ENCODE assay signal across 9 cellular contexts in genomic region chr21:41768371-41769042, GRCh38. TPM values are rescaled to one million over a fixed set of nuclear protein-coding genes. Genes with fewer than 3 reads are reported as not detected.
A peak's percentile ranks its signal among the peaks of the same experiment; 100 is the strongest.
DNase-seq lines count a peak whose midpoint lies in the region; FAIRE-seq and TF ChIP-seq lines count a peak whose summit lies in the region.
"Had no signal": no experiment of that assay in that cellular context is flagged by ENCODE, and none has a peak within 500 bp of the region (broad histone marks: within the 10 kb centered on the region; RNA-seq: fewer than 3 reads in every experiment).

No MANE protein-coding gene starts in this region.

- H3K9me3 ChIP-seq in keratinocyte (ENCODE audit: control insufficient read depth, low read depth, low read length) (no peaks in the 10 kb centered on the region), stomach (no peaks in the 10 kb centered on the region)

- POLR2A ChIA-PET in GM10248 (lab: Yijun Ruan, JAX): interaction anchor here (0.5 kb wide), 1 partner anchor 111 kb away, joined by 4 read pairs; the partner anchor contains the start of gene PRDM15

- H3K79me2 ChIP-seq in keratinocyte (ENCODE audit: control insufficient read depth, insufficient read depth, low read length): peaks cover 34% of the 10 kb centered on the region

- TF ChIP-seq EP300 in stomach (IDR thresholded peaks at IDR 0.05): no peak

- no peak for TF ChIP-seq POLR2A in stomach (IDR thresholded peaks at IDR 0.05)

- H3K36me3 ChIP-seq in keratinocyte (ENCODE audit: control insufficient read depth in 2 of 2, extremely low read depth in 1 of 2, insufficient read depth in 2 of 2, low read length in 2 of 2) (peaks cover 0 to 4% of the 10 kb centered on the region in 2 experiments), stomach (no peaks in the 10 kb centered on the region)

- intact Hi-C loops in stomach (cut with DNase I; ENCODE audit: low total_unique reads): no loop called here

- H3K27ac ChIP-seq in keratinocyte (ENCODE audit: control insufficient read depth, insufficient read depth, low read length): peak overlapping the region; percentile 94
- peak overlapping the region; percentile 41 to 85 (median 52) for H3K27ac ChIP-seq in stomach

- WGBS in stomach, 5 donors: 2 to 4% (median 2%) methylated on average over 18 of the region's 18 CpGs

- dilution Hi-C loops in keratinocyte (cut with MboI; ENCODE audit: extremely low pct_ligation_motif_present, low sequenced_read_pairs): no loop called here

- peak; percentile 25 to 44 (median 38) for TF ChIP-seq CTCF in keratinocyte (optimal IDR thresholded peaks at IDR 0.05 in 1 of 3, IDR thresholded peaks at IDR 0.05 in 1 of 3, conservative IDR thresholded peaks at IDR 0.05 in 1 of 3; ENCODE audit: extremely low read depth in 1 of 3, insufficient read depth in 2 of 3, low read length in 3 of 3)
- no peak for TF ChIP-seq CTCF in stomach (IDR thresholded peaks at IDR 0.05)
- no peak for TF ChIP-seq CTCF in GM10248 (IDR thresholded peaks at IDR 0.05; ENCODE audit: control extremely low read depth, extremely low read depth, low read depth, missing control alignments)

- CTCF ChIA-PET in GM10248 (lab: Yijun Ruan, JAX): interaction anchor here (1.1 to 1.6 kb wide), 3 partner anchors 10 to 486 kb away, joined by 3 to 5 read pairs (median 3); no protein-coding TSS in a partner anchor

- H3K4me3 ChIP-seq in keratinocyte (ENCODE audit: control insufficient read depth in 2 of 3, extremely low read depth in 1 of 3, insufficient read depth in 2 of 3, low read depth in 1 of 3, low read length in 3 of 3) (peak overlapping the region; percentile 23 to 80 (median 79)), stomach (peak overlapping the region; percentile 8 to 51 (median 25))
- H3K4me3 ChIP-seq: lung had no signal

- H3K9ac ChIP-seq in keratinocyte (ENCODE audit: control insufficient read depth, extremely low read depth, insufficient read depth, low read length): peak overlapping the region; percentile 97

- no peaks in the 10 kb centered on the region for H3K27me3 ChIP-seq in keratinocyte (ENCODE audit: control insufficient read depth, extremely low read depth, insufficient read depth, low read length)
- H3K27me3 ChIP-seq in stomach: peaks cover 7 to 99% (median 45%) of the 10 kb centered on the region in 3 donors

- FAIRE-seq in keratinocyte (lab: Jason Lieb, UNC): peak; percentile 86

- peak overlapping the region; percentile 49 for H2AFZ ChIP-seq in keratinocyte (ENCODE audit: control insufficient read depth, low read length)

- H3K4me2 ChIP-seq in keratinocyte (ENCODE audit: control insufficient read depth, extremely low read depth, insufficient read depth, low read depth, low read length): peak overlapping the region; percentile 95

- H4K20me1 ChIP-seq in keratinocyte (ENCODE audit: control insufficient read depth, extremely low read depth, insufficient read depth, low read length): peaks cover 25% of the 10 kb centered on the region

- H3K4me1 ChIP-seq in keratinocyte (ENCODE audit: control insufficient read depth, extremely low read depth, insufficient read depth, low read length) (peaks cover 40% of the 10 kb centered on the region), stomach (peaks cover 24 to 49% (median 40%) of the 10 kb centered on the region in 4 donors)

- DNase-seq in stimulated activated CD4-positive, alpha-beta T cell treated with anti-CD3 and anti-CD28 coated beads, Interleukin-2, amount 100 ng/mL, for 24 hours: peak; percentile 29 to 32
- no peak for DNase-seq in stimulated activated CD4-positive, alpha-beta T cell treated with anti-CD3 and anti-CD28 coated beads, Interleukin-4, amount 100 ng/mL, for 1 hour
- peak; percentile 33 for DNase-seq in NCI-H748 treated with DMSO at 0.1 percent for 48 hours (lab: John Stamatoyannopoulos, UW)
- peak; percentile 25 for DNase-seq in amniotic epithelial cell (ENCODE audit: low read depth)
- peak; percentile 79 for DNase-seq in keratinocyte (ENCODE audit: low read depth, low spot score)
- DNase-seq in stomach: peak; percentile 78
- no peak for DNase-seq in COLO829 (ENCODE audit: low spot score)
- DNase-seq in GM10248 (ENCODE audit: extremely low spot score): no peak

- H3K9me1 ChIP-seq in keratinocyte (ENCODE audit: control insufficient read depth, extremely low read depth, insufficient read depth, low read length): peaks cover 5% of the 10 kb centered on the region

RNA-seq across cellular contexts. Expression of gene RIPK4, which starts 1.7 kb away (rescaled TPM):
- 16.6 to 23.4 TPM (median 18.4 TPM) in 3 replicates for polyA plus RNA-seq in keratinocyte
- polyA plus RNA-seq in keratinocyte (2011; ENCODE audit: low read depth): 11.0 TPM
- 13.0 and 20.1 TPM in 2 replicates for polyA plus RNA-seq in keratinocyte (2011; cell fraction: cytosol; rRNA removed)
- 54.2 and 65.2 TPM in 2 replicates for polyA plus RNA-seq in keratinocyte (2011; cell fraction: nucleus; rRNA removed)
- polyA plus RNA-seq in keratinocyte (2012; ENCODE audit: low replicate concordance): 30.8 and 35.3 TPM in 2 replicates
- 28.0 to 48.3 TPM (median 30.7 TPM) in 3 replicates for polyA minus RNA-seq in keratinocyte
- polyA minus RNA-seq in keratinocyte (2011; cell fraction: cytosol; rRNA and poly(A)+ RNA removed): 40.3 TPM
- polyA minus RNA-seq in keratinocyte (2011; cell fraction: nucleus; rRNA and poly(A)+ RNA removed): 80.7 and 89.5 TPM in 2 replicates
- total RNA-seq in stomach: 10 to 100 TPM in 4 of 5 donors, 1 to 10 TPM in 1; 9.0 to 36.2 (median 13.2) TPM
- 10 to 100 TPM in 2 of 3 donors, 1 to 10 TPM in 1; 8.7 to 37.6 (median 29.2) TPM for polyA plus RNA-seq in stomach

Comparison
In these comparisons a context has a peak if more than half of its experiments do, and no peak if none do; other contexts are left out.
1. DNase-seq: peak in stimulated activated CD4-positive, alpha-beta T cell treated with anti-CD3 and anti-CD28 coated beads, Interleukin-2, amount 100 ng/mL, for 24 hours (2 of 2), NCI-H748 treated with DMSO at 0.1 percent for 48 hours (single experiment), amniotic epithelial cell (single experiment), keratinocyte (single experiment) and stomach (single experiment); none in stimulated activated CD4-positive, alpha-beta T cell treated with anti-CD3 and anti-CD28 coated beads, Interleukin-4, amount 100 ng/mL, for 1 hour (single experiment), COLO829 (single experiment) and GM10248 (single experiment).
2. CTCF ChIP-seq: peak in keratinocyte (3 of 3); none in stomach (0 of 7) and GM10248 (single experiment).